1 cellular context compared by ENCODE assay signal in genomic region chr1:228108055-228108690, GRCh38.
TF ChIP-seq lines count a peak whose summit lies in the region.

No MANE protein-coding gene starts in this region.

TF ChIP-seq in HepG2, 621 proteins besides CTCF, POLR2A, EP300 and RAD21:
- TF ChIP-seq, protein P1, sequence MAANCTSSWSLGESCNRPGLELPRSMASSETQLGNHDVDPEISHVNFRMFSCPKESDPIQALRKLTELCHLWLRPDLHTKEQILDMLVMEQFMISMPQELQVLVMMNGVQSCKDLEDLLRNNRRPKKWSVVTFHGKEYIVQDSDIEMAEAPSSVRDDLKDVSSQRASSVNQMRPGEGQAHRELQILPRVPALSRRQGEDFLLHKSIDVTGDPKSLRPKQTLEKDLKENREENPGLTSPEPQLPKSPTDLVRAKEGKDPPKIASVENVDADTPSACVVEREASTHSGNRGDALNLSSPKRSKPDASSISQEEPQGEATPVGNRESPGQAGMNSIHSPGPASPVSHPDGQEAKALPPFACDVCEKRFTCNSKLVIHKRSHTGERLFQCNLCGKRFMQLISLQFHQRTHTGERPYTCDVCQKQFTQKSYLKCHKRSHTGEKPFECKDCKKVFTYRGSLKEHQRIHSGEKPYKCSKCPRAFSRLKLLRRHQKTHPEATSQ (CRISPR knock-in tag; IDR thresholded peaks at IDR 0.05; ENCODE audit: borderline replicate concordance) = no peak
- no peak for TF ChIP-seq ZNF557 (CRISPR knock-in tag; IDR thresholded peaks at IDR 0.05)
- no peak for TF ChIP-seq ZNF589 (CRISPR knock-in tag; conservative IDR thresholded peaks at IDR 0.05)
- no peak for TF ChIP-seq ZBTB7B (CRISPR knock-in tag; IDR thresholded peaks at IDR 0.05)
- 0 out of 2 replicates have a peak, but pooled peaks have one; percentile 0 for TF ChIP-seq ZNF441 (CRISPR knock-in tag; IDR thresholded peaks at IDR 0.05; ENCODE audit: borderline replicate concordance)
- TF ChIP-seq KIAA2018 (CRISPR knock-in tag; IDR thresholded peaks at IDR 0.05; ENCODE audit: borderline replicate concordance) = no peak
- no peak for TF ChIP-seq ZNF142 (CRISPR knock-in tag; IDR thresholded peaks at IDR 0.05)
- no peak for TF ChIP-seq HOXD1 (CRISPR knock-in tag; IDR thresholded peaks at IDR 0.05)
- TF ChIP-seq ZHX1 (CRISPR knock-in tag; IDR thresholded peaks at IDR 0.05; ENCODE audit: low read depth) = no peak
- no peak for TF ChIP-seq ZNF768 (CRISPR knock-in tag; IDR thresholded peaks at IDR 0.05)
- TF ChIP-seq BRCA1 (CRISPR knock-in tag; IDR thresholded peaks at IDR 0.05) = no peak
- no peak for TF ChIP-seq ZNF354B (CRISPR knock-in tag; IDR thresholded peaks at IDR 0.05)
- TF ChIP-seq BHLHE40 (IDR thresholded peaks at IDR 0.05; ENCODE audit: low read length) = no peak
- TF ChIP-seq ZNF747 (CRISPR knock-in tag; IDR thresholded peaks at IDR 0.05; ENCODE audit: borderline replicate concordance) = no peak
- TF ChIP-seq ZNF232 (CRISPR knock-in tag; IDR thresholded peaks at IDR 0.05; ENCODE audit: borderline replicate concordance) = 0 out of 2 replicates have a peak, but pooled peaks have one; percentile 7
